ENCODE assay signal across 8 cellular contexts in genomic region chr16:1677942-1678499, GRCh38. TPM values are rescaled to one million over a fixed set of nuclear protein-coding genes. Genes with fewer than 3 reads are reported as not detected.
DNase-seq lines count a peak whose midpoint lies in the region; ATAC-seq and FAIRE-seq lines count a peak whose summit lies in the region.

Gene JPT2 (plus strand): TSS chr16:1678279. CDS start chr16:1678313, 34 bp downstream.

- peaks cover 5% of the 10 kb centered on the region for H3K36me3 ChIP-seq in endocrine pancreas (ENCODE audit: control insufficient read depth, insufficient read depth, low read length)

- DNase-seq in COLO668 (lab: John Stamatoyannopoulos, UW; ENCODE audit: unreplicated experiment) (peak; percentile 99), HTR-8/SVneo (ENCODE audit: insufficient read length, low spot score) (peak; percentile 98), NOMO-1 treated with DMSO at 0.1 percent for 48 hours (lab: John Stamatoyannopoulos, UW; ENCODE audit: unreplicated experiment) (peak; percentile 97), mesenteric fat pad (ENCODE audit: low spot score) (peak; percentile 98)
- peak; percentile 89 to 90 for DNase-seq in activated CD8-positive, alpha-beta memory T cell treated with anti-CD3 and anti-CD28 coated beads for 4 hours (ENCODE audit: low read depth in 2 of 2)
- DNase-seq in stimulated activated CD8-positive, alpha-beta memory T cell treated with anti-CD3 and anti-CD28 coated beads, Interleukin-15, amount 100 ng/mL, for 1 hour (ENCODE audit: low read depth): peak; percentile 85

- ATAC-seq in GM21360 (IDR thresholded peaks at IDR 0.05; ENCODE audit: unreplicated experiment): peak; percentile 83

- peak; percentile 94 for FAIRE-seq in HTR-8/SVneo (lab: Jason Lieb, UNC)

- H3K9me3 ChIP-seq in endocrine pancreas (ENCODE audit: control insufficient read depth, low read length): no peaks in the 10 kb centered on the region

- H3K4me3 ChIP-seq in endocrine pancreas (ENCODE audit: control insufficient read depth, insufficient read depth, low read length): peak within 1 kb of the TSS; percentile 42

- no peaks in the 10 kb centered on the region for H3K4me1 ChIP-seq in endocrine pancreas (ENCODE audit: control insufficient read depth, insufficient read depth, low read length)

- H3K27me3 ChIP-seq in endocrine pancreas (ENCODE audit: control insufficient read depth, insufficient read depth, low read length): no peaks in the 10 kb centered on the region

- peak within 1 kb of the TSS; percentile 48 for H3K9ac ChIP-seq in endocrine pancreas (ENCODE audit: control insufficient read depth, insufficient read depth, low read length)

RNA-seq across cellular contexts. Expression of gene JPT2, which starts in this region (rescaled TPM):
- 39.0 TPM for total RNA-seq in mesenteric fat pad

Comparison
In these comparisons a context has a peak if more than half of its experiments do, and no peak if none do; other contexts are left out.
1. Peak in every context shown above with its lines: DNase-seq, ATAC-seq and H3K4me3 ChIP-seq.